Comparison of ENCODE assay signal across 8 cellular contexts in genomic region chr14:85415015-85415712, GRCh38.
DNase-seq lines count a peak whose midpoint lies in the region; ATAC-seq and TF ChIP-seq lines count a peak whose summit lies in the region.

No MANE protein-coding gene starts in this region.

- no peak overlapping the region for H3K4me3 ChIP-seq in Caco-2 (ENCODE audit: low read depth, low read length)
- H3K4me3 ChIP-seq in epithelial cell of proximal tubule (ENCODE audit: low read depth, low read length): no peak overlapping the region
- no peak overlapping the region for H3K4me3 ChIP-seq in Karpas-422 (ENCODE audit: low read length)

- no peaks in the 10 kb centered on the region for H3K9me2 ChIP-seq in Karpas-422 (replicated peaks; ENCODE audit: insufficient read depth, low read length)

- H3K4me3 Mint-ChIP-seq in Caco-2 (ENCODE audit: unreplicated experiment): no peak overlapping the region

- no peaks in the 10 kb centered on the region for H3K79me2 ChIP-seq in Karpas-422 (ENCODE audit: low read length)

- intact Hi-C loops in Caco-2 (cut with micrococcal nuclease; ENCODE audit: unreplicated experiment): loop anchor here (2.0 kb wide), 2 partner anchors 106 to 114 kb away; no protein-coding TSS in a partner anchor

- H3K36me3 Mint-ChIP-seq in Caco-2 (ENCODE audit: insufficient read depth, unreplicated experiment): no peaks in the 10 kb centered on the region

- CTCF ChIA-PET in Caco-2 (lab: Charles Lee): no interaction called here

- H3K4me2 ChIP-seq in Karpas-422 (ENCODE audit: low read depth, low read length, poor library complexity, severe bottlenecking): no peak overlapping the region

- no peaks in the 10 kb centered on the region for H4K20me1 ChIP-seq in Karpas-422 (ENCODE audit: insufficient read depth, low read depth, low read length)

- peaks cover 5% of the 10 kb centered on the region for H3K9me3 Mint-ChIP-seq in Caco-2 (ENCODE audit: unreplicated experiment)

- H3K9ac ChIP-seq in Karpas-422 (ENCODE audit: low read length): no peak overlapping the region

- no peak overlapping the region for H3K27ac ChIP-seq in Karpas-422 (ENCODE audit: low read length)

- no TSS peak for BruUV-seq in Caco-2 (replicated peaks; lab: Mats Ljungman, UMichigan)

- peak; percentile 32 to 44 for DNase-seq in Caco-2
- DNase-seq in NCI-H748 (lab: John Stamatoyannopoulos, UW; ENCODE audit: unreplicated experiment): peak; percentile 65
- peak; percentile 61 for DNase-seq in epithelial cell of proximal tubule (ENCODE audit: low read depth)
- DNase-seq in non-pigmented ciliary epithelial cell (ENCODE audit: low read depth): peak; percentile 93
- no peak for DNase-seq in KG1 (lab: John Stamatoyannopoulos, UW)
- DNase-seq in Karpas-422: no peak
- no peak for DNase-seq in NCI-H1930 (lab: John Stamatoyannopoulos, UW)

- peaks cover 13% of the 10 kb centered on the region for H3K4me1 Mint-ChIP-seq in Caco-2 (ENCODE audit: low read depth, unreplicated experiment)

- H3K27ac Mint-ChIP-seq in Caco-2 (ENCODE audit: unreplicated experiment): no peak overlapping the region

- no peak overlapping the region for H2AFZ ChIP-seq in Karpas-422 (ENCODE audit: low read length)

- TF ChIP-seq CTCF in Caco-2 (IDR thresholded peaks at IDR 0.05; ENCODE audit: insufficient read depth in 1 of 2, low read depth in 1 of 2, low read length in 1 of 2, severe bottlenecking in 1 of 2, unreplicated experiment in 1 of 2): peak; percentile 16 to 21
- TF ChIP-seq CTCF in epithelial cell of proximal tubule (conservative IDR thresholded peaks at IDR 0.05; ENCODE audit: low read depth, low read length): peak; percentile 41

- H3K27me3 Mint-ChIP-seq in Caco-2 (ENCODE audit: insufficient read depth, unreplicated experiment): no peaks in the 10 kb centered on the region

- H3K27me3 ChIP-seq in Caco-2 (replicated peaks; ENCODE audit: control insufficient read depth, insufficient read depth, low read length) (no peaks in the 10 kb centered on the region), Karpas-422 (ENCODE audit: low read length) (no peaks in the 10 kb centered on the region)

- H3K4me1 ChIP-seq in Caco-2 (no peaks in the 10 kb centered on the region), Karpas-422 (ENCODE audit: low read length) (no peaks in the 10 kb centered on the region)

- ATAC-seq in GM18502 (IDR thresholded peaks at IDR 0.05; ENCODE audit: poor library complexity, unreplicated experiment): no peak

- no peaks in the 10 kb centered on the region for H3K9me3 ChIP-seq in Caco-2
- H3K9me3 ChIP-seq in Karpas-422 (ENCODE audit: low read length): peaks cover 23% of the 10 kb centered on the region

- H3K36me3 ChIP-seq in Caco-2 (ENCODE audit: control insufficient read depth, insufficient read depth, low read length): no peaks in the 10 kb centered on the region
- no peaks in the 10 kb centered on the region for H3K36me3 ChIP-seq in Karpas-422 (ENCODE audit: insufficient read depth, low read length)

- POLR2A ChIA-PET in Caco-2 (lab: Charles Lee): no interaction called here

Comparison
In these comparisons a context has a peak if more than half of its experiments do, and no peak if none do; other contexts are left out.
1. DNase-seq: peak in Caco-2 (2 of 2), NCI-H748 (single experiment), epithelial cell of proximal tubule (single experiment) and non-pigmented ciliary epithelial cell (single experiment); none in KG1 (single experiment), Karpas-422 (single experiment) and NCI-H1930 (0 of 2).